1 cellular context compared by ENCODE assay signal in genomic region chr1:179230721-179231120, GRCh38.
TF ChIP-seq lines count a peak whose summit lies in the region.

No MANE protein-coding gene starts in this region.

TF ChIP-seq in IMR-90, 13 proteins besides CTCF, POLR2A, EP300 and RAD21:
- TF ChIP-seq MAFK (IDR thresholded peaks at IDR 0.05; ENCODE audit: low read depth, low read length): no peak
